Comparison of ENCODE assay signal across 1 cellular context in genomic region chr4:149781150-149781549, GRCh38.
TF ChIP-seq lines count a peak whose summit lies in the region.

No MANE protein-coding gene starts in this region.

TF ChIP-seq in SK-N-SH, 30 proteins besides CTCF, POLR2A, EP300 and RAD21 (continued from another document):
- TF ChIP-seq REST (IDR thresholded peaks at IDR 0.05; ENCODE audit: low read depth, low read length) = no peak
TF ChIP-seq in SK-N-SH: peak in this region for 3.
